In genomic region chr22:21443735-21444421, GRCh38 we compare ENCODE assay signal across 1 cellular context.
A peak's percentile ranks its signal among the peaks of the same experiment; 100 is the strongest.
TF ChIP-seq lines count a peak whose summit lies in the region.

No MANE protein-coding gene starts in this region.

TF ChIP-seq in K562, 482 proteins besides CTCF, POLR2A, EP300 and RAD21 (continued from another document):
- TF ChIP-seq, protein P1, sequence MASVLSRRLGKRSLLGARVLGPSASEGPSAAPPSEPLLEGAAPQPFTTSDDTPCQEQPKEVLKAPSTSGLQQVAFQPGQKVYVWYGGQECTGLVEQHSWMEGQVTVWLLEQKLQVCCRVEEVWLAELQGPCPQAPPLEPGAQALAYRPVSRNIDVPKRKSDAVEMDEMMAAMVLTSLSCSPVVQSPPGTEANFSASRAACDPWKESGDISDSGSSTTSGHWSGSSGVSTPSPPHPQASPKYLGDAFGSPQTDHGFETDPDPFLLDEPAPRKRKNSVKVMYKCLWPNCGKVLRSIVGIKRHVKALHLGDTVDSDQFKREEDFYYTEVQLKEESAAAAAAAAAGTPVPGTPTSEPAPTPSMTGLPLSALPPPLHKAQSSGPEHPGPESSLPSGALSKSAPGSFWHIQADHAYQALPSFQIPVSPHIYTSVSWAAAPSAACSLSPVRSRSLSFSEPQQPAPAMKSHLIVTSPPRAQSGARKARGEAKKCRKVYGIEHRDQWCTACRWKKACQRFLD (CRISPR knock-in tag; IDR thresholded peaks at IDR 0.05), result no peak
- TF ChIP-seq SP2 (IDR thresholded peaks at IDR 0.05; ENCODE audit: extremely low read depth, low read depth, low read length, poor library complexity, severe bottlenecking) (peak; percentile 3), CEBPG (CRISPR knock-in tag; IDR thresholded peaks at IDR 0.05) (peak; percentile 33; the same call in 1 of the 2 replicates), CEBPG (tag; conservative IDR thresholded peaks at IDR 0.05 in 1 of 2, IDR thresholded peaks at IDR 0.05 in 1 of 2) (no peak)
TF ChIP-seq in K562: peak in this region for 25.
